ENCODE assay signal across 8 cellular contexts in genomic region chr14:21069388-21070082, GRCh38. TPM values are rescaled to one million over a fixed set of nuclear protein-coding genes. Genes with fewer than 3 reads are reported as not detected.
DNase-seq lines count a peak whose midpoint lies in the region; ATAC-seq and TF ChIP-seq lines count a peak whose summit lies in the region.

No MANE protein-coding gene starts in this region.

- DNase-seq in GM06990 (ENCODE audit: extremely low read depth, insufficient read length), result no peak
- peak; percentile 54 for DNase-seq in NCI-H69 (lab: John Stamatoyannopoulos, UW)
- DNase-seq in mammary epithelial cell, result no peak
- DNase-seq in inferior parietal cortex (ENCODE audit: extremely low spot score), result peak; percentile 45
- DNase-seq in NCI-H226, result no peak

- H3K36me3 ChIP-seq in GM06990 (ENCODE audit: control insufficient read depth, insufficient read depth, low read length), result no peaks in the 10 kb centered on the region
- H3K36me3 ChIP-seq in mammary epithelial cell (ENCODE audit: insufficient read depth, low read length), result no peaks in the 10 kb centered on the region

- H3K79me2 ChIP-seq in mammary epithelial cell (ENCODE audit: insufficient read depth, low read length), result no peaks in the 10 kb centered on the region

- peaks cover 30% of the 10 kb centered on the region for H3K4me1 ChIP-seq in mammary epithelial cell (ENCODE audit: insufficient read depth, low read length)

- H3K4me3 ChIP-seq in GM06990 (replicated peaks; ENCODE audit: low read depth, low read length) (peak overlapping the region; percentile 27; the same call in 1 of the 2 replicates), mammary epithelial cell (replicated peaks in 1 of 3; ENCODE audit: insufficient read depth in 1 of 3, low read depth in 2 of 3, low read length in 3 of 3) (peak overlapping the region; percentile 24 to 72 (median 68)), skin epidermis (peak overlapping the region; percentile 48 to 72 (median 61))

- in situ Hi-C loops in mammary epithelial cell (cut with MboI; ENCODE audit: low sequenced_read_pairs in 2 of 2), result no loop called here

- H2AFZ ChIP-seq in mammary epithelial cell (ENCODE audit: low read depth, low read length), result peak overlapping the region; percentile 89

- H3K27ac ChIP-seq in mammary epithelial cell (ENCODE audit: insufficient read depth, low read depth, low read length) (no peak overlapping the region), skin epidermis (peak overlapping the region; percentile 65 to 94 (median 88))

- BruUV-seq in mammary epithelial cell (replicated peaks; lab: Mats Ljungman, UMichigan), result no TSS peak

- intact Hi-C loops in mammary epithelial cell (cut with micrococcal nuclease), result loop anchor here (2.0 kb wide), 1 partner anchor 15 kb away; no protein-coding TSS in a partner anchor

- no peaks in the 10 kb centered on the region for H3K9me3 ChIP-seq in mammary epithelial cell (replicated peaks; ENCODE audit: insufficient read depth, low read length)

- dilution Hi-C loops in mammary epithelial cell (cut with HindIII; ENCODE audit: low sequenced_read_pairs), result no loop called here

- peak overlapping the region; percentile 99 for H3K4me2 ChIP-seq in mammary epithelial cell (ENCODE audit: insufficient read depth, low read depth, low read length)

- peak; percentile 6 for TF ChIP-seq CTCF in GM06990 (IDR thresholded peaks at IDR 0.05; ENCODE audit: insufficient read depth, low read length, poor library complexity, severe bottlenecking)
- no peak for TF ChIP-seq CTCF in mammary epithelial cell (conservative IDR thresholded peaks at IDR 0.05 in 1 of 2, IDR thresholded peaks at IDR 0.05 in 1 of 2; ENCODE audit: extremely low read depth in 1 of 2, insufficient read depth in 1 of 2, low read depth in 1 of 2, low read length in 2 of 2)

- CTCF ChIA-PET in mammary epithelial cell (lab: Charles Lee; ENCODE audit: low non-redundant PET), result no interaction called here

- H3K9ac ChIP-seq in mammary epithelial cell (ENCODE audit: insufficient read depth, low read length), result no peak overlapping the region

- peaks cover 5% of the 10 kb centered on the region for H3K27me3 ChIP-seq in GM06990 (replicated peaks; ENCODE audit: control insufficient read depth, insufficient read depth, low read length)
- no peaks in the 10 kb centered on the region for H3K27me3 ChIP-seq in mammary epithelial cell (ENCODE audit: insufficient read depth, low read length)

- no peak for ATAC-seq in GM21367 (IDR thresholded peaks at IDR 0.05; ENCODE audit: unreplicated experiment)
- no peak for ATAC-seq in HG03025 (IDR thresholded peaks at IDR 0.05; ENCODE audit: low FRiP score, unreplicated experiment)

- 13% methylated on average over 20 of the region's 40 CpGs for WGBS in mammary epithelial cell (ENCODE audit: low coverage, missing lambda C conversion rate)

- no peaks in the 10 kb centered on the region for H4K20me1 ChIP-seq in mammary epithelial cell (ENCODE audit: insufficient read depth, low read length)

RNA-seq across cellular contexts. Expression of gene ARHGEF40, which starts 0.6 kb away (rescaled TPM):
- total RNA-seq in mammary epithelial cell, result 10 to 100 TPM; 15.2 to 26.0 TPM
- polyA plus RNA-seq in mammary epithelial cell, result 9.8 TPM
- polyA minus RNA-seq in mammary epithelial cell, result 34.7 TPM

RNA-seq across cellular contexts. Expression of gene RNASE8, which starts 11.9 kb away (rescaled TPM):
- not detected for total RNA-seq in mammary epithelial cell
- not detected for polyA plus RNA-seq in mammary epithelial cell
- polyA minus RNA-seq in mammary epithelial cell, result not detected

RNA-seq across cellular contexts. Expression of gene RNASE7, which starts 27.4 kb away (rescaled TPM):
- total RNA-seq in mammary epithelial cell, result 10 to 100 TPM; 33.3 to 43.0 TPM
- 30.9 TPM for polyA plus RNA-seq in mammary epithelial cell
- 28.5 TPM for polyA minus RNA-seq in mammary epithelial cell

RNA-seq across cellular contexts. Expression of gene ZNF219, which starts 28.9 kb away (rescaled TPM):
- total RNA-seq in mammary epithelial cell, result 10 to 100 TPM; 25.0 to 62.1 TPM
- polyA plus RNA-seq in mammary epithelial cell, result 37.9 TPM
- 4.9 TPM for polyA minus RNA-seq in mammary epithelial cell

RNA-seq across cellular contexts. Expression of gene TMEM253, which starts 31.3 kb away (rescaled TPM):
- 1 to 10 TPM in 1 of 2 donors, under 1 TPM in 1; 0.33 to 2.3 TPM for total RNA-seq in mammary epithelial cell
- polyA plus RNA-seq in mammary epithelial cell, result 1.8 TPM
- not detected for polyA minus RNA-seq in mammary epithelial cell

Comparison
In these comparisons a context has a peak if more than half of its experiments do, and no peak if none do; other contexts are left out.
1. DNase-seq: peak in NCI-H69 (single experiment) and inferior parietal cortex (single experiment); none in GM06990 (single experiment), mammary epithelial cell (single experiment) and NCI-H226 (single experiment).
2. Peak in every context shown above with its lines, with median percentiles within 50 percentile points of each other: H3K4me3 ChIP-seq.